Comparison of ENCODE assay signal across 11 cellular contexts in genomic region chr16:87985493-87985892, GRCh38. TPM values are rescaled to one million over a fixed set of nuclear protein-coding genes. Genes with fewer than 3 reads are reported as not detected.
DNase-seq lines count a peak whose midpoint lies in the region; ATAC-seq and TF ChIP-seq lines count a peak whose summit lies in the region.
"Not testable (repeated sequence)": the region's sequence is repeated elsewhere in the genome, so short reads cannot be mapped to it uniquely, and the experiment has no call there.
"Had no signal": no experiment of that assay in that cellular context is flagged by ENCODE, and none has a peak within 500 bp of the region (broad histone marks: within the 10 kb centered on the region; RNA-seq: fewer than 3 reads in every experiment).

No MANE protein-coding gene starts in this region.

- H3K9me3 Mint-ChIP-seq in HFFc6; activated CD4-positive, alpha-beta T cell treated with anti-CD3 and anti-CD28 coated beads for 36 hours (ENCODE audit: low read depth); activated T-cell treated with anti-CD3 and anti-CD28 coated beads, Interleukin-2, amount 50 U/mL, for 24 hours; activated naive CD4-positive, alpha-beta T cell treated with anti-CD3 and anti-CD28 coated beads for 36 hours; activated naive CD8-positive, alpha-beta T cell treated with anti-CD3 and anti-CD28 coated beads for 36 hours; neural crest cell; stimulated activated memory B cell treated with anti-CD40 and anti-IgM and Interleukin-4, amounts not matched to agents 10 μg/mL and 1 μg/mL and 100 μg/mL, for 72 hours: not testable (repeated sequence)

- CTCF ChIA-PET in activated CD4-positive, alpha-beta T cell treated with anti-CD3 and anti-CD28 coated beads for 36 hours (lab: Charles Lee) = interaction anchor here (1.1 to 2.2 kb wide), 2 partner anchors 23 to 28 kb away, joined by 3 to 8 read pairs; no protein-coding TSS in a partner anchor
- CTCF ChIA-PET in activated naive CD4-positive, alpha-beta T cell treated with anti-CD3 and anti-CD28 coated beads for 36 hours (lab: Charles Lee) = interaction anchor here (0.6 to 1.1 kb wide), 2 partner anchors 17 to 706 kb away, joined by 4 read pairs; no protein-coding TSS in a partner anchor

- H3K4me1 Mint-ChIP-seq in HFFc6 (ENCODE audit: low read depth) = peaks cover 28% of the 10 kb centered on the region
- peaks cover 59% of the 10 kb centered on the region for H3K4me1 Mint-ChIP-seq in activated CD4-positive, alpha-beta T cell treated with anti-CD3 and anti-CD28 coated beads for 36 hours
- H3K4me1 Mint-ChIP-seq in activated T-cell treated with anti-CD3 and anti-CD28 coated beads, Interleukin-2, amount 50 U/mL, for 24 hours (ENCODE audit: low read depth) = peaks cover 61% of the 10 kb centered on the region
- peaks cover 44% of the 10 kb centered on the region for H3K4me1 Mint-ChIP-seq in activated naive CD4-positive, alpha-beta T cell treated with anti-CD3 and anti-CD28 coated beads for 36 hours (ENCODE audit: low read depth)
- H3K4me1 Mint-ChIP-seq in activated naive CD8-positive, alpha-beta T cell treated with anti-CD3 and anti-CD28 coated beads for 36 hours = peaks cover 49% of the 10 kb centered on the region
- not testable (repeated sequence) for H3K4me1 Mint-ChIP-seq in neural crest cell
- H3K4me1 Mint-ChIP-seq in stimulated activated memory B cell treated with anti-CD40 and anti-IgM and Interleukin-4, amounts not matched to agents 10 μg/mL and 1 μg/mL and 100 μg/mL, for 72 hours = peaks cover 34% of the 10 kb centered on the region

- POLR2A ChIA-PET in activated CD4-positive, alpha-beta T cell treated with anti-CD3 and anti-CD28 coated beads for 36 hours (lab: Charles Lee) = not testable (repeated sequence)

- not testable (repeated sequence) for H3K27me3 Mint-ChIP-seq in HFFc6 (ENCODE audit: insufficient read depth); activated CD4-positive, alpha-beta T cell treated with anti-CD3 and anti-CD28 coated beads for 36 hours; activated T-cell treated with anti-CD3 and anti-CD28 coated beads, Interleukin-2, amount 50 U/mL, for 24 hours; activated naive CD4-positive, alpha-beta T cell treated with anti-CD3 and anti-CD28 coated beads for 36 hours (ENCODE audit: low read depth); activated naive CD8-positive, alpha-beta T cell treated with anti-CD3 and anti-CD28 coated beads for 36 hours; neural crest cell (ENCODE audit: low read depth); stimulated activated memory B cell treated with anti-CD40 and anti-IgM and Interleukin-4, amounts not matched to agents 10 μg/mL and 1 μg/mL and 100 μg/mL, for 72 hours

- ATAC-seq in activated CD4-positive, alpha-beta T cell treated with anti-CD3 and anti-CD28 coated beads for 36 hours; stimulated activated memory B cell treated with anti-CD40 and anti-IgM and Interleukin-4, amounts not matched to agents 10 μg/mL and 1 μg/mL and 100 μg/mL, for 72 hours: not testable (repeated sequence)

- intact Hi-C loops in activated CD4-positive, alpha-beta T cell treated with anti-CD3 and anti-CD28 coated beads for 36 hours (cut with DNase I, micrococcal nuclease) = loop anchor here in 1 of 2 experiments (5.0 kb wide), 1 partner anchor 33 kb away; the partner anchor contains the start of gene BANP
- intact Hi-C loops in activated naive CD4-positive, alpha-beta T cell treated with anti-CD3 and anti-CD28 coated beads for 36 hours (cut with micrococcal nuclease) = loop anchor here (5.0 kb wide), 1 partner anchor 33 kb away; the partner anchor contains the start of gene BANP

- TF ChIP-seq CTCF in HFFc6 (IDR thresholded peaks at IDR 0.05); neural crest cell (conservative IDR thresholded peaks at IDR 0.05): not testable (repeated sequence)

- not testable (repeated sequence) for H3K4me3 Mint-ChIP-seq in HFFc6; activated naive CD4-positive, alpha-beta T cell treated with anti-CD3 and anti-CD28 coated beads for 36 hours; activated naive CD8-positive, alpha-beta T cell treated with anti-CD3 and anti-CD28 coated beads for 36 hours; neural crest cell; stimulated activated memory B cell treated with anti-CD40 and anti-IgM and Interleukin-4, amounts not matched to agents 10 μg/mL and 1 μg/mL and 100 μg/mL, for 72 hours
- H3K4me3 Mint-ChIP-seq in activated CD4-positive, alpha-beta T cell treated with anti-CD3 and anti-CD28 coated beads for 36 hours = peak overlapping the region; percentile 11
- peak overlapping the region; percentile 31 for H3K4me3 Mint-ChIP-seq in activated T-cell treated with anti-CD3 and anti-CD28 coated beads, Interleukin-2, amount 50 U/mL, for 24 hours

- DNase-seq in HFFc6; activated CD4-positive, alpha-beta T cell treated with anti-CD3 and anti-CD28 coated beads for 36 hours; activated T-cell treated with anti-CD3 and anti-CD28 coated beads, Interleukin-2, amount 50 U/mL, for 24 hours; activated naive CD4-positive, alpha-beta T cell treated with anti-CD3 and anti-CD28 coated beads for 36 hours; activated naive CD8-positive, alpha-beta T cell treated with anti-CD3 and anti-CD28 coated beads for 36 hours; neural crest cell (ENCODE audit: low read depth, low spot score): not testable (repeated sequence)

- H3K27ac Mint-ChIP-seq in HFFc6 = peak overlapping the region; percentile 11; the same call in 1 of the 2 replicates
- H3K27ac Mint-ChIP-seq in activated CD4-positive, alpha-beta T cell treated with anti-CD3 and anti-CD28 coated beads for 36 hours = peak overlapping the region; percentile 97
- H3K27ac Mint-ChIP-seq in activated T-cell treated with anti-CD3 and anti-CD28 coated beads, Interleukin-2, amount 50 U/mL, for 24 hours = peak overlapping the region; percentile 96
- H3K27ac Mint-ChIP-seq in activated naive CD4-positive, alpha-beta T cell treated with anti-CD3 and anti-CD28 coated beads for 36 hours = peak overlapping the region; percentile 88
- H3K27ac Mint-ChIP-seq in activated naive CD8-positive, alpha-beta T cell treated with anti-CD3 and anti-CD28 coated beads for 36 hours = peak overlapping the region; percentile 66
- H3K27ac Mint-ChIP-seq in neural crest cell (ENCODE audit: unreplicated experiment) = peak overlapping the region; percentile 27
- H3K27ac Mint-ChIP-seq in stimulated activated memory B cell treated with anti-CD40 and anti-IgM and Interleukin-4, amounts not matched to agents 10 μg/mL and 1 μg/mL and 100 μg/mL, for 72 hours = peak overlapping the region; percentile 87

- H3K36me3 Mint-ChIP-seq in HFFc6 (ENCODE audit: low read depth); neural crest cell (ENCODE audit: low read depth): not testable (repeated sequence)
- H3K36me3 Mint-ChIP-seq in activated CD4-positive, alpha-beta T cell treated with anti-CD3 and anti-CD28 coated beads for 36 hours (ENCODE audit: low read depth) = peaks cover 58% of the 10 kb centered on the region
- H3K36me3 Mint-ChIP-seq in activated T-cell treated with anti-CD3 and anti-CD28 coated beads, Interleukin-2, amount 50 U/mL, for 24 hours (ENCODE audit: low read depth) = peaks cover 80% of the 10 kb centered on the region
- H3K36me3 Mint-ChIP-seq in activated naive CD4-positive, alpha-beta T cell treated with anti-CD3 and anti-CD28 coated beads for 36 hours (ENCODE audit: low read depth) = peaks cover 15% of the 10 kb centered on the region
- H3K36me3 Mint-ChIP-seq in activated naive CD8-positive, alpha-beta T cell treated with anti-CD3 and anti-CD28 coated beads for 36 hours = peaks cover 40% of the 10 kb centered on the region
- peaks cover 61% of the 10 kb centered on the region for H3K36me3 Mint-ChIP-seq in stimulated activated memory B cell treated with anti-CD40 and anti-IgM and Interleukin-4, amounts not matched to agents 10 μg/mL and 1 μg/mL and 100 μg/mL, for 72 hours

RNA-seq across cellular contexts. Expression of gene BANP, which starts 34.3 kb away (rescaled TPM):
- total RNA-seq in HFFc6 (2021; fragmentation: NEBNext Ultra II Directional; extraction: Animal tissue kit (Norgen Biotek cat#: 25700)) = 10 to 100 TPM; 15.6 to 19.0 (median 16.2) TPM
- 10 to 100 TPM; 35.2 to 36.1 TPM for total RNA-seq in activated CD4-positive, alpha-beta T cell treated with anti-CD3 and anti-CD28 coated beads for 36 hours
- 10 to 100 TPM; 35.1 to 38.6 TPM for total RNA-seq in activated naive CD4-positive, alpha-beta T cell treated with anti-CD3 and anti-CD28 coated beads for 36 hours
- 10 to 100 TPM; 25.6 to 27.0 TPM for total RNA-seq in activated naive CD8-positive, alpha-beta T cell treated with anti-CD3 and anti-CD28 coated beads for 36 hours
- 34.0 and 39.1 TPM in 2 replicates for total RNA-seq in neural crest cell

RNA-seq across cellular contexts. Expression of gene CA5A, which starts 49.2 kb away (rescaled TPM):
- total RNA-seq in HFFc6 (2021; fragmentation: NEBNext Ultra II Directional; extraction: Animal tissue kit (Norgen Biotek cat#: 25700)) = not detected
- not detected for total RNA-seq in activated CD4-positive, alpha-beta T cell treated with anti-CD3 and anti-CD28 coated beads for 36 hours
- not detected for total RNA-seq in activated naive CD4-positive, alpha-beta T cell treated with anti-CD3 and anti-CD28 coated beads for 36 hours
- total RNA-seq in activated naive CD8-positive, alpha-beta T cell treated with anti-CD3 and anti-CD28 coated beads for 36 hours = not detected
- total RNA-seq in neural crest cell = not detected in 2 replicates
- total RNA-seq: Calu3; CD4-positive, alpha-beta memory T cell; GM23338; HT1080 had no signal

Comparison
In these comparisons a context has a peak if more than half of its experiments do, and no peak if none do; other contexts are left out.
1. H3K27ac Mint-ChIP-seq: peak in every context shown above with its lines; median percentile 97 in activated CD4-positive, alpha-beta T cell treated with anti-CD3 and anti-CD28 coated beads for 36 hours; 96 in activated T-cell treated with anti-CD3 and anti-CD28 coated beads, Interleukin-2, amount 50 U/mL, for 24 hours; 88 in activated naive CD4-positive, alpha-beta T cell treated with anti-CD3 and anti-CD28 coated beads for 36 hours; 87 in stimulated activated memory B cell treated with anti-CD40 and anti-IgM and Interleukin-4, amounts not matched to agents 10 μg/mL and 1 μg/mL and 100 μg/mL, for 72 hours; 66 in activated naive CD8-positive, alpha-beta T cell treated with anti-CD3 and anti-CD28 coated beads for 36 hours; 27 in neural crest cell; 11 in HFFc6.